1 cellular context compared by ENCODE assay signal in the genomic region with DNA sequence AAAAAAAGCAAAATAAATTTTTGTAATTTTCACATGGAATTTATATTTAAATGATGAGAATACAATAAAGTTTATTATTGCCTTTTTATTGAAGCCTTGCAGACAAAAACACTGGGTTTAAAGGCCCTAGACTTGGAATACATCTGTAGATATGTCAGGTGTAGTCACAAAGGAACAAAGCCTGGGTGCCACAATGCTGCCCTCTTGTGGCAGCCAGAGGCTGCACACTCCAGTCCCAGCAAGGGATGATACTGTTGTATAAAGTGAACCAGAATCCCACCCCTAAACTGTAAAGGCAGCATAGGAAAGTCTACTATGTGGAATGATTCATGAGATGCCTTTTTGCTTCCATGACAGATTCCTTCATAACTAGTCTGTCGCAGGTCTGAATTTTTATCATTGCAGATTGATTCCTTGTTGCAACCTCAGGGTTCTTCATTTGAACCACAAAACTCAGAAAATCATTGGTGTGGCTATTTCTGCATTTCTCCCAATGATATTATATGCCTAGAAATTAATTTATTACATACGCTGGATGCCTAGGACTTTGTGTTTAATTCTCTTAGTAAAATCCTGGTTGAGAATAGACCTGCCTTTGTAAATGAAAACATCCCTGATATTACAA.
TF ChIP-seq lines count a peak whose summit lies in the region.

No MANE protein-coding gene starts in this region.

TF ChIP-seq in H1, 55 proteins besides CTCF, POLR2A, EP300 and RAD21 (continued from another document):
- TF ChIP-seq, protein P1, sequence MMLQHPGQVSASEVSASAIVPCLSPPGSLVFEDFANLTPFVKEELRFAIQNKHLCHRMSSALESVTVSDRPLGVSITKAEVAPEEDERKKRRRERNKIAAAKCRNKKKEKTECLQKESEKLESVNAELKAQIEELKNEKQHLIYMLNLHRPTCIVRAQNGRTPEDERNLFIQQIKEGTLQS (IDR thresholded peaks at IDR 0.05; ENCODE audit: insufficient read depth, low read depth, low read length), result no peak
- no peak for TF ChIP-seq SP2 (IDR thresholded peaks at IDR 0.05; ENCODE audit: low read length)
